ENCODE assay signal across 11 cellular contexts in genomic region chr1:32454726-32455125, GRCh38. TPM values are rescaled to one million over a fixed set of nuclear protein-coding genes. Genes with fewer than 3 reads are reported as not detected.
DNase-seq lines count a peak whose midpoint lies in the region; ATAC-seq, FAIRE-seq and TF ChIP-seq lines count a peak whose summit lies in the region.
"Had no signal": no experiment of that assay in that cellular context is flagged by ENCODE, and none has a peak within 500 bp of the region (broad histone marks: within the 10 kb centered on the region; RNA-seq: fewer than 3 reads in every experiment).

No MANE protein-coding gene starts in this region.

- POLR2A ChIA-PET in endothelial cell of umbilical vein (lab: Charles Lee) = interaction anchor here (0.8 kb wide), 1 partner anchor 45 kb away, joined by 6 read pairs; no protein-coding TSS in a partner anchor

- H3K27me3 ChIP-seq in endothelial cell of umbilical vein (ENCODE audit: control insufficient read depth in 2 of 2, insufficient read depth in 2 of 2, low read length in 2 of 2) = no peaks in the 10 kb centered on the region

- peaks cover 5% of the 10 kb centered on the region for H3K4me1 ChIP-seq in endothelial cell of umbilical vein (ENCODE audit: control insufficient read depth, extremely low read depth, insufficient read depth, low read length)

- H3K4me1 Mint-ChIP-seq in T-helper 2 cell treated with Interferon-gamma antibody and Interleukin-4, amounts not matched to agents 5 μg/mL and 100 μg/mL, for 36 hours (ENCODE audit: low read depth) = no peaks in the 10 kb centered on the region
- H3K4me1 Mint-ChIP-seq: naive thymus-derived CD8-positive, alpha-beta T cell had no signal

- CTCF ChIA-PET in endothelial cell of umbilical vein (lab: Charles Lee) = interaction anchor here (1.0 to 1.6 kb wide), 3 partner anchors 16 to 166 kb away, joined by 3 to 4 read pairs (median 3); no protein-coding TSS in a partner anchor

- H3K9me3 ChIP-seq in endothelial cell of umbilical vein (replicated peaks; ENCODE audit: control insufficient read depth, insufficient read depth, low read length) = no peaks in the 10 kb centered on the region

- H3K36me3 ChIP-seq in endothelial cell of umbilical vein (ENCODE audit: control insufficient read depth in 2 of 2, extremely low read depth in 1 of 2, insufficient read depth in 2 of 2, low read length in 2 of 2) = no peaks in the 10 kb centered on the region

- H4K20me1 ChIP-seq in endothelial cell of umbilical vein (replicated peaks; ENCODE audit: control insufficient read depth, extremely low read depth, insufficient read depth, low read length) = no peaks in the 10 kb centered on the region

- no peak overlapping the region for H3K4me3 ChIP-seq in endothelial cell of umbilical vein (replicated peaks in 1 of 3; ENCODE audit: insufficient read depth in 1 of 3, low read depth in 1 of 3, low read length in 3 of 3)

- dilution Hi-C loops in endothelial cell of umbilical vein (cut with MboI; ENCODE audit: extremely low pct_ligation_motif_present, low sequenced_read_pairs) = no loop called here

- no peak overlapping the region for H2AFZ ChIP-seq in endothelial cell of umbilical vein (ENCODE audit: low read depth, low read length)

- peaks cover 17% of the 10 kb centered on the region for H3K9me3 Mint-ChIP-seq in T-helper 2 cell treated with Interferon-gamma antibody and Interleukin-4, amounts not matched to agents 5 μg/mL and 100 μg/mL, for 36 hours

- peak; percentile 83 for FAIRE-seq in endothelial cell of umbilical vein (lab: Jason Lieb, UNC)
- FAIRE-seq: A204.1 had no signal

- DNase-seq in DMS79 treated with DMSO at 0.1 percent for 48 hours (lab: John Stamatoyannopoulos, UW) = peak; percentile 54
- no peak for DNase-seq in DMS79 (lab: John Stamatoyannopoulos, UW)
- peak; percentile 86 for DNase-seq in NCI-H748 (lab: John Stamatoyannopoulos, UW; ENCODE audit: unreplicated experiment)
- peak; percentile 85 for DNase-seq in endothelial cell of umbilical vein (ENCODE audit: low read depth, low spot score)
- peak; percentile 14 for DNase-seq in putamen (ENCODE audit: low spot score)
- DNase-seq in AML-193 (lab: John Stamatoyannopoulos, UW) = no peak
- DNase-seq in T-helper 2 cell treated with Interferon-gamma antibody and Interleukin-4, amounts not matched to agents 5 μg/mL and 100 μg/mL, for 36 hours (ENCODE audit: low spot score) = no peak
- DNase-seq: activated naive CD4-positive, alpha-beta T cell treated with anti-CD3 and anti-CD28 coated beads for 36 hours; naive thymus-derived CD8-positive, alpha-beta T cell had no signal

- TF ChIP-seq POLR2A in endothelial cell of umbilical vein (IDR thresholded peaks at IDR 0.05; ENCODE audit: low read depth, low read length) = no peak

- no peak for TF ChIP-seq CTCF in endothelial cell of umbilical vein (IDR thresholded peaks at IDR 0.05; ENCODE audit: extremely low read depth in 1 of 2, insufficient read depth in 1 of 2, low read depth in 1 of 2, low read length in 2 of 2)

- H3K27ac ChIP-seq in endothelial cell of umbilical vein (ENCODE audit: insufficient read depth, low read depth, low read length) = no peak overlapping the region

- no peak overlapping the region for H3K27ac Mint-ChIP-seq in T-helper 2 cell treated with Interferon-gamma antibody and Interleukin-4, amounts not matched to agents 5 μg/mL and 100 μg/mL, for 36 hours
- H3K27ac Mint-ChIP-seq: activated naive CD4-positive, alpha-beta T cell treated with anti-CD3 and anti-CD28 coated beads for 36 hours; naive thymus-derived CD8-positive, alpha-beta T cell had no signal

- BruUV-seq in endothelial cell of umbilical vein (replicated peaks; lab: Mats Ljungman, UMichigan) = no TSS peak

- no peak for ATAC-seq in HG02759 (IDR thresholded peaks at IDR 0.05; ENCODE audit: unreplicated experiment)
- ATAC-seq: naive thymus-derived CD8-positive, alpha-beta T cell had no signal

- no peak overlapping the region for H3K9ac ChIP-seq in endothelial cell of umbilical vein (replicated peaks; ENCODE audit: extremely low read depth, insufficient read depth, low read length)

- peaks cover 7% of the 10 kb centered on the region for H3K27me3 Mint-ChIP-seq in T-helper 2 cell treated with Interferon-gamma antibody and Interleukin-4, amounts not matched to agents 5 μg/mL and 100 μg/mL, for 36 hours (ENCODE audit: low read depth)

- H3K4me3 Mint-ChIP-seq in T-helper 2 cell treated with Interferon-gamma antibody and Interleukin-4, amounts not matched to agents 5 μg/mL and 100 μg/mL, for 36 hours = no peak overlapping the region
- H3K4me3 Mint-ChIP-seq: activated naive CD4-positive, alpha-beta T cell treated with anti-CD3 and anti-CD28 coated beads for 36 hours; naive thymus-derived CD8-positive, alpha-beta T cell had no signal

- H3K79me2 ChIP-seq in endothelial cell of umbilical vein (ENCODE audit: control insufficient read depth, insufficient read depth, low read length) = no peaks in the 10 kb centered on the region

- no peaks in the 10 kb centered on the region for H3K9me1 ChIP-seq in endothelial cell of umbilical vein (replicated peaks; ENCODE audit: control insufficient read depth, extremely low read depth, insufficient read depth, low read length)

- peak overlapping the region; percentile 31 for H3K4me2 ChIP-seq in endothelial cell of umbilical vein (ENCODE audit: insufficient read depth, low read length)

- intact Hi-C loops in endothelial cell of umbilical vein (cut with micrococcal nuclease) = no loop called here

- no peaks in the 10 kb centered on the region for H3K36me3 Mint-ChIP-seq in T-helper 2 cell treated with Interferon-gamma antibody and Interleukin-4, amounts not matched to agents 5 μg/mL and 100 μg/mL, for 36 hours (ENCODE audit: low read depth)

TF ChIP-seq in endothelial cell of umbilical vein, 7 proteins besides CTCF, POLR2A, EP300 and RAD21:
- TF ChIP-seq, protein P1, sequence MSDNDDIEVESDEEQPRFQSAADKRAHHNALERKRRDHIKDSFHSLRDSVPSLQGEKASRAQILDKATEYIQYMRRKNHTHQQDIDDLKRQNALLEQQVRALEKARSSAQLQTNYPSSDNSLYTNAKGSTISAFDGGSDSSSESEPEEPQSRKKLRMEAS (IDR thresholded peaks at IDR 0.05; ENCODE audit: insufficient read depth, insufficient read length) = no peak
- TF ChIP-seq POLR2AphosphoS5 (IDR thresholded peaks at IDR 0.05; ENCODE audit: insufficient read depth, low read depth, low read length) (no peak), GATA2 (IDR thresholded peaks at IDR 0.05; ENCODE audit: insufficient read depth, insufficient read length, low read depth, low read length) (no peak), FOS (IDR thresholded peaks at IDR 0.05; ENCODE audit: borderline replicate concordance, insufficient read depth, low read length) (no peak), JUN (IDR thresholded peaks at IDR 0.05; ENCODE audit: borderline replicate concordance, insufficient read depth, insufficient read length, low read depth) (no peak), MYC (IDR thresholded peaks at IDR 0.05; ENCODE audit: low read depth, low read length) (no peak), EZH2 (IDR thresholded peaks at IDR 0.05; ENCODE audit: borderline replicate concordance, low read depth, low read length, severe bottlenecking) (no peak)

RNA-seq across cellular contexts. Expression of gene ZBTB8B, which starts 10.1 kb away (rescaled TPM):
- 0.02 TPM in 1 of 2 replicates, not detected in the other for total RNA-seq in endothelial cell of umbilical vein
- polyA plus RNA-seq in endothelial cell of umbilical vein = 0.01 TPM in 1 of 2 replicates, not detected in the other
- polyA plus RNA-seq in endothelial cell of umbilical vein (2011; cell fraction: cytosol; rRNA removed) = 0.01 TPM in 1 of 2 replicates, not detected in the other
- polyA plus RNA-seq in endothelial cell of umbilical vein (2011; cell fraction: nucleus; rRNA removed) = 0.03 TPM in 2 replicates
- polyA plus RNA-seq in endothelial cell of umbilical vein (2012) = not detected in 2 replicates
- 0.06 TPM in 1 of 2 replicates, not detected in the other for polyA minus RNA-seq in endothelial cell of umbilical vein
- polyA minus RNA-seq in endothelial cell of umbilical vein (2011; cell fraction: cytosol; rRNA and poly(A)+ RNA removed) = not detected
- not detected in 2 replicates for polyA minus RNA-seq in endothelial cell of umbilical vein (2011; cell fraction: nucleus; rRNA and poly(A)+ RNA removed)
- total RNA-seq: activated naive CD4-positive, alpha-beta T cell treated with anti-CD3 and anti-CD28 coated beads for 36 hours; naive thymus-derived CD8-positive, alpha-beta T cell had no signal
- polyA plus RNA-seq: naive thymus-derived CD8-positive, alpha-beta T cell had no signal

Comparison
In these comparisons a context has a peak if more than half of its experiments do, and no peak if none do; other contexts are left out.
1. DNase-seq: peak in DMS79 treated with DMSO at 0.1 percent for 48 hours (single experiment), NCI-H748 (single experiment), endothelial cell of umbilical vein (single experiment) and putamen (single experiment); none in DMS79 (single experiment), AML-193 (0 of 2) and T-helper 2 cell treated with Interferon-gamma antibody and Interleukin-4, amounts not matched to agents 5 μg/mL and 100 μg/mL, for 36 hours (single experiment).